In the genomic region with DNA sequence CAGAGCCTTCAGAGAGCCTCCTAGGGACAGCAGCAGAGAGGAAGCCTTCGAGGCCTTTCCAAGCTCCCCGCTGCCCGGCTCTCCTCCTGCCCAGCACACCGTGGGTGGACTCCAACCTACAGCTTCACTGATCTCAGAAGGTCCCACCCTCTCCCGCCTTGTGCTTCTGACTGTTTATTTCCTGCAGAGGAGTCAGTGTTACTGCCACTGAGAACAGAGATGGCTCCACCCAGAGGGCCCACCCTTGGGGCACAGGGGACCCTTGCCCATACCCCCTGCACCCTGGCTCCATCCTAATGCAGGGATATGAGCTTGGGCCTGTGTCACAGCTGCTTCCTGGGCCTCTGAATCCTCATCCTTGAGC, we compare ENCODE assay signal across 8 cellular contexts. TPM values are rescaled to one million over a fixed set of nuclear protein-coding genes. Genes with fewer than 3 reads are reported as not detected.
DNase-seq lines count a peak whose midpoint lies in the region; ATAC-seq, FAIRE-seq and TF ChIP-seq lines count a peak whose summit lies in the region.

No MANE protein-coding gene starts in this region.

- DNase-seq in COR-L47 (lab: John Stamatoyannopoulos, UW) (peak; percentile 12), esophagus squamous epithelium (lab: John Stamatoyannopoulos, UW) (no peak), sciatic nerve (ENCODE audit: low spot score) (no peak), NCI-H2029 (lab: John Stamatoyannopoulos, UW) (no peak), GM19239 (ENCODE audit: insufficient read length, low spot score) (no peak), AG08395 (ENCODE audit: low spot score) (no peak), NK-92 (lab: John Stamatoyannopoulos, UW; ENCODE audit: unreplicated experiment) (no peak)
- peak; percentile 22 for DNase-seq in activated CD4-positive, alpha-beta T cell treated with anti-CD3 and anti-CD28 coated beads, Interleukin-2, amount 50 U/mL, for 1 hour

- H3K9me3 ChIP-seq in esophagus squamous epithelium = no peaks in the 10 kb centered on the region

- intact Hi-C loops in esophagus squamous epithelium (cut with DNase I) (no loop called here), sciatic nerve (cut with DNase I) (no loop called here)

- no peaks in the 10 kb centered on the region for H3K36me3 ChIP-seq in esophagus squamous epithelium

- no peak for TF ChIP-seq CTCF in esophagus squamous epithelium (IDR thresholded peaks at IDR 0.05)

- peaks cover 38 to 97% (median 39%) of the 10 kb centered on the region in 3 donors for H3K4me1 ChIP-seq in esophagus squamous epithelium

- TF ChIP-seq POLR2A in esophagus squamous epithelium (IDR thresholded peaks at IDR 0.05) = no peak

- 40 to 48% methylated on average over 1 to 5 of the region's 5 CpGs for WGBS in esophagus squamous epithelium, 2 donors

- peak; percentile 45 for ATAC-seq in sciatic nerve

- H3K27me3 ChIP-seq in esophagus squamous epithelium = no peaks in the 10 kb centered on the region

- H3K4me3 ChIP-seq in esophagus squamous epithelium = no peak overlapping the region

- no peak for FAIRE-seq in GM19239 (lab: Jason Lieb, UNC)

- H3K27ac ChIP-seq in esophagus squamous epithelium = peak overlapping the region; percentile 84 to 88 (median 88)

RNA-seq across cellular contexts. Expression of gene TOB1, which starts 52.8 kb away (rescaled TPM):
- 10 to 100 TPM; 21.5 to 35.9 (median 31.1) TPM for total RNA-seq in esophagus squamous epithelium
- total RNA-seq in sciatic nerve = 114 TPM

Comparison
In these comparisons a context has a peak if more than half of its experiments do, and no peak if none do; other contexts are left out.
1. DNase-seq: peak in COR-L47 (single experiment) and activated CD4-positive, alpha-beta T cell treated with anti-CD3 and anti-CD28 coated beads, Interleukin-2, amount 50 U/mL, for 1 hour (single experiment); none in esophagus squamous epithelium (single experiment), sciatic nerve (single experiment), NCI-H2029 (single experiment), GM19239 (single experiment), AG08395 (single experiment) and NK-92 (single experiment).